ENCODE assay signal across 8 cellular contexts in the genomic region with DNA sequence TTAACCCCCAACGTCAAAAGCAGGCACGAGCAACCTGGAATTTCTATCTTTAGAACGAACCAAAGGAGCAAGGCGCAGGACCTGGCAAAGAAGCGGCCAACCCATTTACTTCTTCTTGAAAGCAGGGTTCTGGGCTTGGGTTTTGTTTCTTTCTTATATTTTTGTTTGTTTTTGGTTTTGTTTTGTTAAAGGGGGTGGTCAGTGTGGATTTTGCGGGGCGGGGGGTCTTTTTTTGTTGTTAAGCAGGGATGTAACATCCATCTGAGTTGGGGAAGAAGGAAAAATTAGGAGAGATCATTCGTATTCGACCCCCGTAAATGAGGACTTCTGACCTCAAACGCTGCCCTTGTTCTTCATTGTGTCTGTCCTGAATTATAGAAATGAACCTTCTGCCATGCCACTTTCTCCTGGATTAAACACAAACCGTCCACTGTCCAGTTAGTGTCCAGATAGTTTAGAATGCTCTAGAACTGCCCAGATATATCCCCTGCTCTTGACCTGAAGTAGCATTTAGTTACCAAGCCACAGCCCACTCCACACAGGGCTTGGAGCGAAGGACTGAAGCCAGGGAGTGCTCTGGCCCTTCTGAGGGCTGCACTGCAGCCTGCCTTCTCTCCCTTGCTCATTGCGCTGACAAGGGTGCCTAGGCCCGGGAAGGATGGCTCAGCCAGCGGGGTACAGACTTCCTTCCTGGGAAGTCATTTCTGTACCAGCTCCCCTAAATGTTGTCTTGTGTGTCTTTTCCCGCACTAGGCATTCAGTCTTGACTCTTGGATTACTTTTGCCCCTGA. TPM values are rescaled to one million over a fixed set of nuclear protein-coding genes. Genes with fewer than 3 reads are reported as not detected.
A peak's percentile ranks its signal among the peaks of the same experiment; 100 is the strongest.
DNase-seq lines count a peak whose midpoint lies in the region; ATAC-seq and TF ChIP-seq lines count a peak whose summit lies in the region.

No MANE protein-coding gene starts in this region.

- CTCF ChIA-PET in HCT116 (lab: Charles Lee) = interaction anchor here (0.7 to 1.4 kb wide), 9 partner anchors 10 to 564 kb away, joined by 3 to 9 read pairs (median 3); no protein-coding TSS in a partner anchor
- CTCF ChIA-PET in activated CD4-positive, alpha-beta memory T cell treated with anti-CD3 and anti-CD28 coated beads, Interleukin-2, amount 10 ng/mL, durations not matched to agents 7 days and 5 days (lab: Charles Lee) = interaction anchor here (0.7 to 2.2 kb wide), 12 partner anchors 10 to 419 kb away, joined by 3 to 18 read pairs (median 4); no protein-coding TSS in a partner anchor

- POLR2A ChIA-PET in HCT116 (lab: Charles Lee) = no interaction called here
- POLR2A ChIA-PET in activated CD4-positive, alpha-beta memory T cell treated with anti-CD3 and anti-CD28 coated beads, Interleukin-2, amount 10 ng/mL, durations not matched to agents 7 days and 5 days (lab: Charles Lee) = interaction anchor here (1.2 to 1.4 kb wide), 2 partner anchors 9 to 14 kb away, joined by 3 read pairs; no protein-coding TSS in a partner anchor

- H3K36me3 Mint-ChIP-seq in activated CD4-positive, alpha-beta memory T cell treated with anti-CD3 and anti-CD28 coated beads, Interleukin-2, amount 10 ng/mL, durations not matched to agents 7 days and 5 days (ENCODE audit: low read depth) = no peaks in the 10 kb centered on the region

- BruUV-seq in HCT116 (replicated peaks; lab: Mats Ljungman, UMichigan) = no TSS peak

- no peaks in the 10 kb centered on the region for H3K9me3 Mint-ChIP-seq in activated CD4-positive, alpha-beta memory T cell treated with anti-CD3 and anti-CD28 coated beads, Interleukin-2, amount 10 ng/mL, durations not matched to agents 7 days and 5 days

- H3K4me1 ChIP-seq in HCT116 (ENCODE audit: control insufficient read depth in 1 of 2, insufficient read depth in 2 of 2, low read length in 2 of 2) (peaks cover 27 to 29% of the 10 kb centered on the region in 2 experiments), right atrium auricular region (peaks cover 0 to 35% of the 10 kb centered on the region in 2 donors), sigmoid colon (peaks cover 0 to 29% (median 22%) of the 10 kb centered on the region in 4 donors)

- H2AFZ ChIP-seq in HCT116 (ENCODE audit: low read depth, low read length, poor library complexity, severe bottlenecking) = peak overlapping the region; percentile 96

- no peak for TF ChIP-seq CTCF in HCT116 (IDR thresholded peaks at IDR 0.05 in 2 of 3, conservative IDR thresholded peaks at IDR 0.05 in 1 of 3; ENCODE audit: borderline replicate concordance in 1 of 3, insufficient read depth in 1 of 3, low read depth in 2 of 3, low read length in 2 of 3)
- TF ChIP-seq CTCF in right atrium auricular region (IDR thresholded peaks at IDR 0.05) = no peak
- TF ChIP-seq CTCF in sigmoid colon (IDR thresholded peaks at IDR 0.05) = no peak

- no peaks in the 10 kb centered on the region for H3K9me2 ChIP-seq in HCT116 (ENCODE audit: insufficient read depth)

- H3K36me3 ChIP-seq in HCT116 (ENCODE audit: control insufficient read depth in 1 of 2, insufficient read depth in 2 of 2, low read length in 2 of 2) (no peaks in the 10 kb centered on the region), right atrium auricular region (no peaks in the 10 kb centered on the region), sigmoid colon (no peaks in the 10 kb centered on the region)

- peak overlapping the region; percentile 98 for H3K4me2 ChIP-seq in HCT116 (ENCODE audit: low read length)

- TF ChIP-seq POLR2A in HCT116 (IDR thresholded peaks at IDR 0.05; ENCODE audit: borderline replicate concordance, extremely low read depth, insufficient read depth, insufficient read length) = no peak
- no peak for TF ChIP-seq POLR2A in sigmoid colon (IDR thresholded peaks at IDR 0.05)

- DNase-seq in HCT116 (ENCODE audit: low read depth, low spot score) = no peak
- no peak for DNase-seq in activated CD4-positive, alpha-beta memory T cell treated with anti-CD3 and anti-CD28 coated beads, Interleukin-2, amount 10 ng/mL, durations not matched to agents 7 days and 5 days
- DNase-seq in right atrium auricular region (ENCODE audit: low spot score) = no peak
- DNase-seq in sigmoid colon = no peak
- no peak for DNase-seq in DMS 273 treated with DMSO at 0.1 percent for 48 hours (lab: John Stamatoyannopoulos, UW)
- DNase-seq in activated CD8-positive, alpha-beta memory T cell treated with anti-CD3 and anti-CD28 coated beads for 24 hours = no peak

- H3K27ac ChIP-seq in HCT116 (ENCODE audit: low read depth, low read length) = peak overlapping the region; percentile 91; the same call in 1 of the 2 replicates
- H3K27ac ChIP-seq in right atrium auricular region = peak overlapping the region; percentile 93
- peak overlapping the region in 2 of 4 donors; percentile 85 to 90 for H3K27ac ChIP-seq in sigmoid colon

- H3K79me2 ChIP-seq in HCT116 (ENCODE audit: insufficient read depth, low read length) = peaks cover 40% of the 10 kb centered on the region

- no peak for TF ChIP-seq EP300 in sigmoid colon (IDR thresholded peaks at IDR 0.05)

- H3K27me3 ChIP-seq in HCT116 (ENCODE audit: insufficient read depth, low read length) (no peaks in the 10 kb centered on the region), right atrium auricular region (no peaks in the 10 kb centered on the region), sigmoid colon (no peaks in the 10 kb centered on the region)

- H3K27me3 Mint-ChIP-seq in activated CD4-positive, alpha-beta memory T cell treated with anti-CD3 and anti-CD28 coated beads, Interleukin-2, amount 10 ng/mL, durations not matched to agents 7 days and 5 days = peaks cover 9% of the 10 kb centered on the region

- H3K4me3 Mint-ChIP-seq in activated CD4-positive, alpha-beta memory T cell treated with anti-CD3 and anti-CD28 coated beads, Interleukin-2, amount 10 ng/mL, durations not matched to agents 7 days and 5 days = peak overlapping the region; percentile 86

- WGBS in sigmoid colon, 2 donors = 42 to 63% methylated on average over 17 of the region's 17 CpGs

- H3K9me3 ChIP-seq in HCT116 (ENCODE audit: control insufficient read depth in 1 of 2, insufficient read depth in 1 of 2, low read depth in 1 of 2, low read length in 2 of 2) (no peaks in the 10 kb centered on the region), right atrium auricular region (no peaks in the 10 kb centered on the region), sigmoid colon (no peaks in the 10 kb centered on the region)

- intact Hi-C loops in HCT116 (cut with micrococcal nuclease) (loop anchor here (5.0 kb wide), 1 partner anchor 209 kb away; no protein-coding TSS in a partner anchor), sigmoid colon (cut with DNase I) (loop anchor here (2.0 to 10.0 kb wide), 3 partner anchors 277 to 434 kb away; no protein-coding TSS in a partner anchor)

- RAD21 ChIA-PET in HCT116 (lab: Charles Lee; ENCODE audit: low non-redundant PET in 1 of 2, low total read pairs in 2 of 2, uncharacterized antibody in 2 of 2, unreplicated experiment in 2 of 2) = no interaction called here

- peaks cover 25% of the 10 kb centered on the region for H3K4me1 Mint-ChIP-seq in activated CD4-positive, alpha-beta memory T cell treated with anti-CD3 and anti-CD28 coated beads, Interleukin-2, amount 10 ng/mL, durations not matched to agents 7 days and 5 days

- H3K9ac ChIP-seq in HCT116 (ENCODE audit: low read length) = peak overlapping the region; percentile 91

- peak overlapping the region; percentile 81 to 89 for H3K4me3 ChIP-seq in HCT116 (replicated peaks in 1 of 2; ENCODE audit: low read depth in 1 of 2, low read length in 2 of 2)
- peak overlapping the region; percentile 68 to 94 for H3K4me3 ChIP-seq in right atrium auricular region
- H3K4me3 ChIP-seq in sigmoid colon = peak overlapping the region in 3 of 4 donors; percentile 79 to 93 (median 86)

- no peaks in the 10 kb centered on the region; the same call in 1 of the 2 replicates for H4K20me1 ChIP-seq in HCT116 (ENCODE audit: insufficient read depth)

- no peak overlapping the region for H3K27ac Mint-ChIP-seq in activated CD4-positive, alpha-beta memory T cell treated with anti-CD3 and anti-CD28 coated beads, Interleukin-2, amount 10 ng/mL, durations not matched to agents 7 days and 5 days

- no peak for TF ChIP-seq RAD21 in HCT116 (IDR thresholded peaks at IDR 0.05; ENCODE audit: low read depth)

- ATAC-seq in HCT116 (no peak), GM21360 (IDR thresholded peaks at IDR 0.05; ENCODE audit: unreplicated experiment) (no peak), HG03565 (IDR thresholded peaks at IDR 0.05; ENCODE audit: unreplicated experiment) (no peak)

TF ChIP-seq in HCT116, 20 proteins besides CTCF, POLR2A, EP300 and RAD21 (continues in another document):
- TF ChIP-seq ATF3 (IDR thresholded peaks at IDR 0.05) = no peak
- TF ChIP-seq EZH2 (IDR thresholded peaks at IDR 0.05) = no peak
- no peak for TF ChIP-seq ZFX (IDR thresholded peaks at IDR 0.05)
- no peak for TF ChIP-seq EGR1 (IDR thresholded peaks at IDR 0.05; ENCODE audit: low read depth)
- no peak for TF ChIP-seq EZH2phosphoT487 (IDR thresholded peaks at IDR 0.05; ENCODE audit: borderline replicate concordance)
- TF ChIP-seq YY1 (IDR thresholded peaks at IDR 0.05; ENCODE audit: extremely low read depth, insufficient replicate concordance, low read depth, low read length) = no peak
- TF ChIP-seq CEBPB (IDR thresholded peaks at IDR 0.05; ENCODE audit: low read depth) = no peak

RNA-seq across cellular contexts. Expression of gene APP, which starts 0.9 kb away (rescaled TPM):
- total RNA-seq in HCT116 (2021; ENCODE audit: unreplicated experiment) (267 TPM), right atrium auricular region (100 to 1,000 TPM; 326 to 389 TPM), sigmoid colon (100 to 1,000 TPM; 239 to 355 (median 299) TPM)
- polyA plus RNA-seq in HCT116 (2012) = 383 and 415 TPM in 2 replicates
- total RNA-seq in activated CD4-positive, alpha-beta memory T cell treated with anti-CD3 and anti-CD28 coated beads, Interleukin-2, amount 10 ng/mL, durations not matched to agents 7 days and 5 days = 10 to 100 TPM; 25.5 to 29.9 TPM
- 100 to 1,000 TPM in 1 of 3 donors, 10 to 100 TPM in 2; 71.7 to 270 (median 85.9) TPM for polyA plus RNA-seq in sigmoid colon
